1 cellular context compared by ENCODE assay signal in the genomic region with DNA sequence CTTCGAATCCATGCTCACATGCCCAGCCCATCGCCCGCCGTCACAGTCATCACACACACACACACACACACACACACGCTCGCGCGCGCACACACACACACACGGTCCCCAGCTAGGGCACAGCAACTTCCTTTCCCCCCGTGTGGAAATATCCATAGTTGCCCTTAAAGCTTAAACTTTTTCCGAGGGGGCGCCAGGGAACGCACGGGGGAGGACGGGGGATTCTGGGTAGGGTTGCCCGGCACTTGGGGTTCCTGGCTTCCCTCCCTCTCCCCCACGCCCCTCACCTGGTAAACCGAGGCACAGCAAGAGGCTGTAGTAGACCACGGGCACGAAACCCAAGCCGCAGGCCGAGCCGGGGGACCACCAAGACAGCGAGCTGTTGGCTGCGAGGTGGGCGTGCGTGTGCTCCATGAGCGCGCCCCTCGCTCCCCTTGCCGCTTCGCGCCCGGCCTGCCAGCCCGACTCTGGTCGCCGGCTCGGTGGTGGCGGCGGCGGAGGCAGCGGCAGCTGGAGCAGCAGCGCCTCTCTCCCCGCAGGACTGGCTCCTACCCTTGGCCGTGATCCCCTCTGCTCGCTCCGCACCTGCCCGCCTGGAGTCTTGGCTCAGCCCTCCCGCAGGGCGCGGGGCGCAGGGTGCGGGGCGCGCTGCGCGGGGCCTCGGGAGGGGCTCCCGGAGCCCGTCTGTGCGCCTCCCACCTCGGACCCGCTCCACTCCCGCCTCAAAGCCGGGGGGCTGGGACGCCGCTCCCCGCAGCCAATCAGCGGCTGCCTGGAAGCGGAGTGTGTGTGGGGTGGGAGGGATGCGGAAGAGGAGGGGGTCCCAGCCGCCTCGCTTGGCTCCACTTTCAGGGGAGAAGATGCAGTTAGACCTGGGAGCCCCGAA.
TF ChIP-seq lines count a peak whose summit lies in the region.

A gene (minus strand): TSS at position 688 of the 886 bp plus-strand sequence. CDS start 274 bp downstream, at position 414.

TF ChIP-seq in H1, 55 proteins besides CTCF, POLR2A, EP300 and RAD21:
- no peak for TF ChIP-seq TAF7 (optimal IDR thresholded peaks at IDR 0.05; ENCODE audit: borderline replicate concordance, low read depth, low read length)
- TF ChIP-seq HDAC2 (IDR thresholded peaks at IDR 0.05; ENCODE audit: borderline replicate concordance in 1 of 2, low read depth in 2 of 2, low read length in 2 of 2), result 0 out of 4 replicates have a peak, but pooled peaks of 1 of the 2 experiments have one; percentile 64
- TF ChIP-seq, protein P1, sequence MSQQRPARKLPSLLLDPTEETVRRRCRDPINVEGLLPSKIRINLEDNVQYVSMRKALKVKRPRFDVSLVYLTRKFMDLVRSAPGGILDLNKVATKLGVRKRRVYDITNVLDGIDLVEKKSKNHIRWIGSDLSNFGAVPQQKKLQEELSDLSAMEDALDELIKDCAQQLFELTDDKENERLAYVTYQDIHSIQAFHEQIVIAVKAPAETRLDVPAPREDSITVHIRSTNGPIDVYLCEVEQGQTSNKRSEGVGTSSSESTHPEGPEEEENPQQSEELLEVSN (IDR thresholded peaks at IDR 0.05), result peak; percentile 66
- peak; percentile 53 for TF ChIP-seq EZH2 (IDR thresholded peaks at IDR 0.05; ENCODE audit: low read depth, low read length, severe bottlenecking)
- peak; percentile 98 for TF ChIP-seq KDM4A (IDR thresholded peaks at IDR 0.05; ENCODE audit: low read depth, low read length, severe bottlenecking)
- TF ChIP-seq, protein P2, sequence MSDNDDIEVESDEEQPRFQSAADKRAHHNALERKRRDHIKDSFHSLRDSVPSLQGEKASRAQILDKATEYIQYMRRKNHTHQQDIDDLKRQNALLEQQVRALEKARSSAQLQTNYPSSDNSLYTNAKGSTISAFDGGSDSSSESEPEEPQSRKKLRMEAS (IDR thresholded peaks at IDR 0.05), result peak; percentile 86
- peak; percentile 50; the same call in 1 of the 2 replicates for TF ChIP-seq PHF8 (conservative IDR thresholded peaks at IDR 0.05; ENCODE audit: low read depth, low read length)
- no peak for TF ChIP-seq SAP30 (IDR thresholded peaks at IDR 0.05; ENCODE audit: insufficient read depth, insufficient replicate concordance, low read length)
- TF ChIP-seq TAF1 (IDR thresholded peaks at IDR 0.05; ENCODE audit: low read depth, low read length), result no peak
- peak; percentile 51; the same call in 1 of the 2 replicates for TF ChIP-seq KDM1A (IDR thresholded peaks at IDR 0.05; ENCODE audit: borderline replicate concordance, low read length)
- TF ChIP-seq RNF2 (IDR thresholded peaks at IDR 0.05; ENCODE audit: borderline replicate concordance, low read depth, low read length, missing control alignments, poor library complexity, severe bottlenecking), result peak; percentile 42
- TF ChIP-seq TEAD4 (IDR thresholded peaks at IDR 0.05; ENCODE audit: low read depth, low read length), result no peak
